In the genomic region with DNA sequence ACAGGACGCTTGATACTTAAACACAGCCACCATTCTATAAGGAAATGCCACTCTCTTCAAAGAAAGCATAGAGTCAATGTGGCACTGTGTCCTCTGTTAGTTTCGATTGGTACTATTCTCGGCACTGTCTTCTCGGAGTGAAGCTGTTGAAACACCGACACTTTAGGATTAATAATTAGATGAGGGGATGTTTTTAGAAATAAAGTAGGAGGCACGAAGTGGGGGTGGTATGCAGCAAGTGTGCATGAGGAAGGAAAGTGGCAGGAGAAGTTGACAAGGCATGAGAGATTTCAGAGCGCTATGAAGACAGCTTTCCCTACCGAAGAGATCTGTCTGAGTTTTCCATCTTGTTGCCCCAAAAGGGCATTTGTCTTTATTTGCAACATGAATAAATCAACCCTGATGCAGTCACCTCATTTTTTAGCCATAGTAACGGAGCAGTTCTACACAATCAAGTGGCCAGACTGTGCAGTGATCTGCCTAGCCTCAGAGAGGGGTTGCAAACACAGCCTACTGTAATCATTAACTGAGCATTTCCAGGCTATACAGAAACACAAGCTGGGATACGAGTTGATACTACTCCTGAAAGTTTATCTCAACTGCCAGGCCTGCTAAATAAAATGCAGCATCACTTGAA, we compare ENCODE assay signal across 8 cellular contexts. TPM values are rescaled to one million over a fixed set of nuclear protein-coding genes. Genes with fewer than 3 reads are reported as not detected.
A peak's percentile ranks its signal among the peaks of the same experiment; 100 is the strongest.
DNase-seq lines count a peak whose midpoint lies in the region; ATAC-seq and TF ChIP-seq lines count a peak whose summit lies in the region.

No MANE protein-coding gene starts in this region.

- H3K4me1 Mint-ChIP-seq in activated naive CD4-positive, alpha-beta T cell treated with anti-CD3 and anti-CD28 coated beads for 36 hours (ENCODE audit: low read depth), result peaks cover 75% of the 10 kb centered on the region
- H3K4me1 Mint-ChIP-seq in T-helper 17 cell, result peaks cover 59% of the 10 kb centered on the region

- no peaks in the 10 kb centered on the region for H3K27me3 Mint-ChIP-seq in activated naive CD4-positive, alpha-beta T cell treated with anti-CD3 and anti-CD28 coated beads for 36 hours (ENCODE audit: low read depth)
- no peaks in the 10 kb centered on the region for H3K27me3 Mint-ChIP-seq in T-helper 17 cell

- intact Hi-C loops in activated naive CD4-positive, alpha-beta T cell treated with anti-CD3 and anti-CD28 coated beads for 36 hours (cut with micrococcal nuclease), result loop anchor here (5.0 to 10.0 kb wide), 8 partner anchors 133 to 1014 kb away; a partner anchor contains a TSS

- CTCF ChIA-PET in activated naive CD4-positive, alpha-beta T cell treated with anti-CD3 and anti-CD28 coated beads for 36 hours (lab: Charles Lee), result interaction anchor here (0.9 to 4.7 kb wide), 8 partner anchors 8 to 139 kb away, joined by 3 to 20 read pairs (median 6); no protein-coding TSS in a partner anchor

- peak overlapping the region; percentile 94 for H3K27ac Mint-ChIP-seq in activated naive CD4-positive, alpha-beta T cell treated with anti-CD3 and anti-CD28 coated beads for 36 hours
- no peak overlapping the region for H3K27ac Mint-ChIP-seq in T-helper 17 cell

- peak; percentile 19 for DNase-seq in activated naive CD4-positive, alpha-beta T cell treated with anti-CD3 and anti-CD28 coated beads for 36 hours
- no peak for DNase-seq in activated naive CD4-positive, alpha-beta T cell treated with Interleukin-2 at 50 U/mL for 16 hours
- DNase-seq in T-helper 17 cell (no peak), kidney epithelial cell (ENCODE audit: low read depth) (peak; percentile 29), tibial nerve (ENCODE audit: low spot score in 2 of 2) (no peak), NCI-H146 treated with DMSO at 0.1 percent for 48 hours (lab: John Stamatoyannopoulos, UW; ENCODE audit: unreplicated experiment) (no peak), HAP-1 (ENCODE audit: low spot score in 2 of 2) (no peak)

- H3K4me3 ChIP-seq in kidney epithelial cell (ENCODE audit: low read depth, low read length), result peak overlapping the region; percentile 36
- peak overlapping the region in 2 of 4 donors; percentile 15 to 39 for H3K4me3 ChIP-seq in tibial nerve
- no peak overlapping the region for H3K4me3 ChIP-seq in HAP-1

- peaks cover 0 to 25% (median 2%) of the 10 kb centered on the region in 4 donors for H3K4me1 ChIP-seq in tibial nerve
- H3K4me1 ChIP-seq in HAP-1, result peaks cover 7% of the 10 kb centered on the region

- peak overlapping the region in 3 of 4 donors; percentile 28 to 67 (median 41) for H3K27ac ChIP-seq in tibial nerve

- no peak for TF ChIP-seq CTCF in kidney epithelial cell (IDR thresholded peaks at IDR 0.05; ENCODE audit: insufficient read depth, low read length, poor library complexity, severe bottlenecking)
- TF ChIP-seq CTCF in tibial nerve (IDR thresholded peaks at IDR 0.05), result no peak

- no peaks in the 10 kb centered on the region for H3K9me3 Mint-ChIP-seq in activated naive CD4-positive, alpha-beta T cell treated with anti-CD3 and anti-CD28 coated beads for 36 hours

- H3K36me3 Mint-ChIP-seq in activated naive CD4-positive, alpha-beta T cell treated with anti-CD3 and anti-CD28 coated beads for 36 hours (ENCODE audit: low read depth), result peaks cover 3% of the 10 kb centered on the region
- peaks cover 14% of the 10 kb centered on the region for H3K36me3 Mint-ChIP-seq in T-helper 17 cell (ENCODE audit: low read depth)

- 41 to 57% methylated on average over 10 of the region's 10 CpGs for WGBS in tibial nerve, 2 donors

- H3K36me3 ChIP-seq in kidney epithelial cell (ENCODE audit: control insufficient read depth, insufficient read depth, low read length) (no peaks in the 10 kb centered on the region), tibial nerve (no peaks in the 10 kb centered on the region), HAP-1 (replicated peaks) (no peaks in the 10 kb centered on the region)

- TF ChIP-seq EP300 in tibial nerve (IDR thresholded peaks at IDR 0.05), result no peak

- in situ Hi-C loops in HAP-1 (cut with MboI; ENCODE audit: low sequenced_read_pairs), result no loop called here

- no peaks in the 10 kb centered on the region for H3K9me3 ChIP-seq in T-helper 17 cell (ENCODE audit: control insufficient read depth, low read length, poor library complexity, severe bottlenecking)
- no peaks in the 10 kb centered on the region for H3K9me3 ChIP-seq in tibial nerve
- H3K9me3 ChIP-seq in HAP-1, result no peaks in the 10 kb centered on the region

- H3K27me3 ChIP-seq in kidney epithelial cell (ENCODE audit: control insufficient read depth, insufficient read depth, low read length), result no peaks in the 10 kb centered on the region
- no peaks in the 10 kb centered on the region for H3K27me3 ChIP-seq in tibial nerve
- no peaks in the 10 kb centered on the region for H3K27me3 ChIP-seq in HAP-1 (ENCODE audit: low read depth)

- peak; percentile 33 for ATAC-seq in T-helper 17 cell
- ATAC-seq in HG02852 (IDR thresholded peaks at IDR 0.05; ENCODE audit: unreplicated experiment), result no peak

- H3K4me3 Mint-ChIP-seq in activated naive CD4-positive, alpha-beta T cell treated with anti-CD3 and anti-CD28 coated beads for 36 hours, result peak overlapping the region; percentile 74
- H3K4me3 Mint-ChIP-seq in T-helper 17 cell, result peak overlapping the region; percentile 98

- TF ChIP-seq POLR2A in tibial nerve (IDR thresholded peaks at IDR 0.05), result no peak

RNA-seq across cellular contexts. Expression of a gene that starts 8.3 kb away (rescaled TPM):
- 1 to 10 TPM; 8.6 to 8.8 TPM for total RNA-seq in activated naive CD4-positive, alpha-beta T cell treated with anti-CD3 and anti-CD28 coated beads for 36 hours
- total RNA-seq in T-helper 17 cell (10 to 100 TPM; 88.5 to 89.7 TPM), kidney epithelial cell (0.41 and 0.84 TPM in 2 replicates), tibial nerve (1 to 10 TPM; 2.3 to 5.2 (median 4.6) TPM)

Comparison
In these comparisons a context has a peak if more than half of its experiments do, and no peak if none do; other contexts are left out.
1. DNase-seq: peak in activated naive CD4-positive, alpha-beta T cell treated with anti-CD3 and anti-CD28 coated beads for 36 hours (single experiment) and kidney epithelial cell (single experiment); none in activated naive CD4-positive, alpha-beta T cell treated with Interleukin-2 at 50 U/mL for 16 hours (single experiment), T-helper 17 cell (0 of 3), tibial nerve (0 of 2), NCI-H146 treated with DMSO at 0.1 percent for 48 hours (single experiment) and HAP-1 (0 of 2).
2. RNA of a gene that starts 8.3 kb away (total RNA-seq): 88.5 to 89.7 TPM in T-helper 17 cell; 8.6 to 8.8 TPM in activated naive CD4-positive, alpha-beta T cell treated with anti-CD3 and anti-CD28 coated beads for 36 hours, 2.3 to 5.2 TPM in tibial nerve and 0.41 to 0.84 TPM in kidney epithelial cell; every median in the first group is over 4 times any median in the second.